12 cellular contexts compared by ENCODE assay signal in genomic region chr9:137705906-137706305, GRCh38.
A peak's percentile ranks its signal among the peaks of the same experiment; 100 is the strongest.
DNase-seq lines count a peak whose midpoint lies in the region; ATAC-seq and TF ChIP-seq lines count a peak whose summit lies in the region.
"Had no signal": no experiment of that assay in that cellular context is flagged by ENCODE, and none has a peak within 500 bp of the region (broad histone marks: within the 10 kb centered on the region; RNA-seq: fewer than 3 reads in every experiment).

No MANE protein-coding gene starts in this region.

- intact Hi-C loops in activated CD4-positive, alpha-beta T cell treated with anti-CD3 and anti-CD28 coated beads, Interleukin-2, amount 10 ng/mL, durations not matched to agents 24 days and 14 days (cut with micrococcal nuclease) = no loop called here
- intact Hi-C loops in prostate gland (cut with DNase I) = no loop called here

- POLR2A ChIA-PET in activated CD4-positive, alpha-beta T cell treated with anti-CD3 and anti-CD28 coated beads, Interleukin-2, amount 10 ng/mL, durations not matched to agents 7 days and 5 days (lab: Charles Lee) = no interaction called here

- H3K27me3 Mint-ChIP-seq in activated CD4-positive, alpha-beta T cell treated with anti-CD3 and anti-CD28 coated beads, Interleukin-2, amount 10 ng/mL, durations not matched to agents 24 days and 14 days = no peaks in the 10 kb centered on the region
- no peaks in the 10 kb centered on the region for H3K27me3 Mint-ChIP-seq in activated CD4-positive, alpha-beta T cell treated with anti-CD3 and anti-CD28 coated beads, Interleukin-2, amount 10 ng/mL, durations not matched to agents 7 days and 5 days
- H3K27me3 Mint-ChIP-seq: stimulated activated naive CD8-positive, alpha-beta T cell treated with anti-CD3 and anti-CD28 coated beads, Interleukin-15, Interleukin-2, amounts not matched to agents 100 ng/mL and 50 ng/mL, for 24 hours had no signal

- peaks cover 10% of the 10 kb centered on the region for H3K9me3 Mint-ChIP-seq in activated CD4-positive, alpha-beta T cell treated with anti-CD3 and anti-CD28 coated beads, Interleukin-2, amount 10 ng/mL, durations not matched to agents 24 days and 14 days
- H3K9me3 Mint-ChIP-seq in activated CD4-positive, alpha-beta T cell treated with anti-CD3 and anti-CD28 coated beads, Interleukin-2, amount 10 ng/mL, durations not matched to agents 7 days and 5 days = peaks cover 21% of the 10 kb centered on the region

- TF ChIP-seq CTCF in Loucy (conservative IDR thresholded peaks at IDR 0.05; ENCODE audit: low read length) (no peak), neutrophil (IDR thresholded peaks at IDR 0.05) (no peak), prostate gland (IDR thresholded peaks at IDR 0.05) (no peak)

- no peaks in the 10 kb centered on the region for H3K27me3 ChIP-seq in Loucy (ENCODE audit: insufficient read depth, low read length, poor library complexity, severe bottlenecking)
- H3K27me3 ChIP-seq in neutrophil = no peaks in the 10 kb centered on the region
- no peaks in the 10 kb centered on the region for H3K27me3 ChIP-seq in prostate gland (replicated peaks; ENCODE audit: insufficient read depth)

- H3K4me1 Mint-ChIP-seq in activated CD4-positive, alpha-beta T cell treated with anti-CD3 and anti-CD28 coated beads, Interleukin-2, amount 10 ng/mL, durations not matched to agents 24 days and 14 days = peaks cover 26% of the 10 kb centered on the region
- peaks cover 23% of the 10 kb centered on the region for H3K4me1 Mint-ChIP-seq in activated CD4-positive, alpha-beta T cell treated with anti-CD3 and anti-CD28 coated beads, Interleukin-2, amount 10 ng/mL, durations not matched to agents 7 days and 5 days

- no peaks in the 10 kb centered on the region for H3K9me2 ChIP-seq in Loucy (replicated peaks; ENCODE audit: low read depth, low read length)

- H3K4me1 ChIP-seq in Loucy (ENCODE audit: insufficient read depth, low read length, poor library complexity, severe bottlenecking) = peaks cover 15% of the 10 kb centered on the region
- peaks cover 10 to 24% of the 10 kb centered on the region in 2 experiments for H3K4me1 ChIP-seq in neutrophil (ENCODE audit: control insufficient read depth in 1 of 2, insufficient read depth in 1 of 2, low read depth in 1 of 2, low read length in 1 of 2)
- no peaks in the 10 kb centered on the region for H3K4me1 ChIP-seq in prostate gland (replicated peaks)

- ATAC-seq in GM21381 (IDR thresholded peaks at IDR 0.05; ENCODE audit: unreplicated experiment) = peak; percentile 25

- peak overlapping the region; percentile 74 for H3K4me2 ChIP-seq in Loucy (ENCODE audit: low read depth, low read length, poor library complexity, severe bottlenecking)

- H3K36me3 ChIP-seq in Loucy (ENCODE audit: insufficient read depth, low read length) (peaks cover 15% of the 10 kb centered on the region), neutrophil (peaks cover 2% of the 10 kb centered on the region), prostate gland (no peaks in the 10 kb centered on the region)

- H2AFZ ChIP-seq in Loucy (ENCODE audit: low read length) = no peak overlapping the region

- H3K4me3 ChIP-seq in Loucy (ENCODE audit: low read length, poor library complexity, severe bottlenecking) = peak overlapping the region; percentile 50
- peak overlapping the region in 1 of 2 experiments; percentile 7 for H3K4me3 ChIP-seq in neutrophil (ENCODE audit: low read depth in 1 of 2, low read length in 1 of 2)
- H3K4me3 ChIP-seq in prostate gland = no peak overlapping the region

- H4K20me1 ChIP-seq in Loucy (ENCODE audit: insufficient read depth, low read length, poor library complexity, severe bottlenecking) = peaks cover 48% of the 10 kb centered on the region

- peaks cover 15% of the 10 kb centered on the region; the same call in 1 of the 2 replicates for H3K9me3 ChIP-seq in Loucy (ENCODE audit: insufficient read depth, low read depth, low read length)
- H3K9me3 ChIP-seq in neutrophil = no peaks in the 10 kb centered on the region
- H3K9me3 ChIP-seq in prostate gland = no peaks in the 10 kb centered on the region

- TF ChIP-seq POLR2A in prostate gland (IDR thresholded peaks at IDR 0.05) = no peak

- 71% methylated on average over 7 of the region's 10 CpGs for WGBS in prostate gland

- peaks cover 37% of the 10 kb centered on the region for H3K36me3 Mint-ChIP-seq in activated CD4-positive, alpha-beta T cell treated with anti-CD3 and anti-CD28 coated beads, Interleukin-2, amount 10 ng/mL, durations not matched to agents 24 days and 14 days (ENCODE audit: low read depth)
- peaks cover 31% of the 10 kb centered on the region for H3K36me3 Mint-ChIP-seq in activated CD4-positive, alpha-beta T cell treated with anti-CD3 and anti-CD28 coated beads, Interleukin-2, amount 10 ng/mL, durations not matched to agents 7 days and 5 days (ENCODE audit: low read depth)

- no peaks in the 10 kb centered on the region for H3F3A ChIP-seq in Loucy (ENCODE audit: low read depth)

- peak overlapping the region; percentile 56 for H3K27ac Mint-ChIP-seq in activated CD4-positive, alpha-beta T cell treated with anti-CD3 and anti-CD28 coated beads, Interleukin-2, amount 10 ng/mL, durations not matched to agents 24 days and 14 days
- H3K27ac Mint-ChIP-seq in activated CD4-positive, alpha-beta T cell treated with anti-CD3 and anti-CD28 coated beads, Interleukin-2, amount 10 ng/mL, durations not matched to agents 7 days and 5 days = no peak overlapping the region

- H3K79me2 ChIP-seq in Loucy (ENCODE audit: insufficient read depth, low read length) = peaks cover 86% of the 10 kb centered on the region

- peak overlapping the region; percentile 73 for H3K27ac ChIP-seq in neutrophil
- H3K27ac ChIP-seq in prostate gland = no peak overlapping the region

- no peak overlapping the region for H3K9ac ChIP-seq in Loucy (ENCODE audit: low read depth, low read length, poor library complexity, severe bottlenecking)

- peak overlapping the region; percentile 58 for H3K4me3 Mint-ChIP-seq in activated CD4-positive, alpha-beta T cell treated with anti-CD3 and anti-CD28 coated beads, Interleukin-2, amount 10 ng/mL, durations not matched to agents 24 days and 14 days
- H3K4me3 Mint-ChIP-seq in activated CD4-positive, alpha-beta T cell treated with anti-CD3 and anti-CD28 coated beads, Interleukin-2, amount 10 ng/mL, durations not matched to agents 7 days and 5 days = no peak overlapping the region

- CTCF ChIA-PET in activated CD4-positive, alpha-beta T cell treated with anti-CD3 and anti-CD28 coated beads, Interleukin-2, amount 10 ng/mL, durations not matched to agents 7 days and 5 days (lab: Charles Lee) = no interaction called here

- DNase-seq in activated CD4-positive, alpha-beta T cell treated with anti-CD3 and anti-CD28 coated beads, Interleukin-2, amount 10 ng/mL, durations not matched to agents 24 days and 14 days = no peak
- DNase-seq in activated CD4-positive, alpha-beta T cell treated with anti-CD3 and anti-CD28 coated beads, Interleukin-2, amount 10 ng/mL, durations not matched to agents 7 days and 5 days = no peak
- DNase-seq in superior temporal gyrus (ENCODE audit: extremely low spot score) (no peak), prostate gland (ENCODE audit: low spot score) (no peak), hypothalamus (lab: John Stamatoyannopoulos, UW) (no peak)
- DNase-seq: activated T-cell treated with anti-CD3 and anti-CD28 coated beads for 4 hours, NCI-H748 treated with DMSO at 0.1 percent for 48 hours, nucleus accumbens had no signal
